Comparison of ENCODE assay signal across 29 cellular contexts in the genomic region with DNA sequence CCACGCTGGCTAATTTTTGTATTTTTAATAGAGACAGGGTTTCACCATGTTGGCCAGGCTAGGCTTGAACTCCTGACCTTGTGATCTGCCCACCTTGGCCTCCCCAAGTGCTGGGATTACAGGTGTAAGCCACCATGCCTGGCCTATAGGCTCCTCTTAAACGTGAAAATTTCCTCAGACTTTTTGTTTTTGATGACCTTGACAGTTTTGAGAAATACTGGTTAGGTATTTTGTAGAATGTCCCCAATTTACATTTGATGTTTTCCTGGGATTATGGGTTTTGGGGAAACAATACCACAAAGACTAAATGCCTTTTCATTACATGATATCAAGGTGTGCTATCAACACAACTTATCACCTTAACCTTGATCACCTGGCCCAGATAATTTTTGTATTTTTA. TPM values are rescaled to one million over a fixed set of nuclear protein-coding genes. Genes with fewer than 3 reads are reported as not detected.
DNase-seq lines count a peak whose midpoint lies in the region; ATAC-seq, FAIRE-seq and TF ChIP-seq lines count a peak whose summit lies in the region.
"Had no signal": no experiment of that assay in that cellular context is flagged by ENCODE, and none has a peak within 500 bp of the region (broad histone marks: within the 10 kb centered on the region; RNA-seq: fewer than 3 reads in every experiment).

No MANE protein-coding gene starts in this region.

- no peaks in the 10 kb centered on the region for H3K36me3 ChIP-seq in HepG2 (replicated peaks in 1 of 2; ENCODE audit: control insufficient read depth in 1 of 2, insufficient read depth in 2 of 2, low read length in 2 of 2)
- no peaks in the 10 kb centered on the region for H3K36me3 ChIP-seq in right lobe of liver
- no peaks in the 10 kb centered on the region for H3K36me3 ChIP-seq in GM23338 (ENCODE audit: insufficient read depth)
- no peaks in the 10 kb centered on the region for H3K36me3 ChIP-seq in K562 (ENCODE audit: control insufficient read depth, insufficient read depth, low read length)
- H3K36me3 ChIP-seq: BE2C, BLaER1 had no signal

- no peaks in the 10 kb centered on the region; the same call in 2 of the 3 replicates for H3K9me3 Mint-ChIP-seq in GM23338
- H3K9me3 Mint-ChIP-seq: CD4-positive, alpha-beta memory T cell; CD4-positive, CD25-positive, alpha-beta regulatory T cell; CD8-positive, alpha-beta memory T cell had no signal

- H2AFZ ChIP-seq in HepG2 (ENCODE audit: low read length) (no peak overlapping the region), GM23338 (0 out of 2 replicates have a peak overlapping the region, but pooled peaks have one; percentile 76), K562 (ENCODE audit: low read depth, low read length) (no peak overlapping the region)

- H3K9me3 ChIP-seq in HepG2 (ENCODE audit: low read length) (no peaks in the 10 kb centered on the region), right lobe of liver (no peaks in the 10 kb centered on the region), K562 (replicated peaks; ENCODE audit: control insufficient read depth, insufficient read depth, low read depth, low read length) (no peaks in the 10 kb centered on the region)
- H3K9me3 ChIP-seq: BE2C, BLaER1 had no signal

- WGBS in HepG2 (ENCODE audit: low lambda C conversion rate), result 63% methylated on average over 2 of the region's 2 CpGs
- WGBS in right lobe of liver (ENCODE audit: insufficient coverage, low coverage, low lambda C conversion rate, missing lambda C conversion rate), result 50% methylated on average over 1 of the region's 2 CpGs
- 38% methylated on average over 2 of the region's 2 CpGs for WGBS in K562 (ENCODE audit: insufficient coverage, low coverage, missing lambda C conversion rate)

- TF ChIP-seq RAD21 in HepG2 (CRISPR knock-in tag; IDR thresholded peaks at IDR 0.05), result no peak
- no peak for TF ChIP-seq RAD21 in K562 (CRISPR knock-in tag; conservative IDR thresholded peaks at IDR 0.05 in 1 of 2, IDR thresholded peaks at IDR 0.05 in 1 of 2)

- in situ Hi-C loops in HepG2 (cut with HindIII; ENCODE audit: extremely low pct_ligation_motif_present, low pct_unique_long_range_greater_than_20kb) (no loop called here), K562 (cut with MboI) (no loop called here)

- no peak overlapping the region for H3K4me2 ChIP-seq in HepG2 (ENCODE audit: low read depth, low read length)
- H3K4me2 ChIP-seq in GM23338, result no peak overlapping the region
- no peak overlapping the region for H3K4me2 ChIP-seq in K562 (ENCODE audit: insufficient read depth, low read length)
- H3K4me2 ChIP-seq: BLaER1 had no signal

- DNase-seq in HepG2 (ENCODE audit: low spot score), result no peak
- no peak for DNase-seq in right lobe of liver
- DNase-seq in GM23338 (ENCODE audit: low spot score), result no peak
- no peak for DNase-seq in K562 (ENCODE audit: extremely low read depth in 1 of 4, low spot score in 3 of 4)
- DNase-seq in cerebellar nuclear complex (lab: John Stamatoyannopoulos, UW), result no peak
- DNase-seq: ACHN; BE2C; C1 segment of cervical spinal cord; CD4-positive, alpha-beta memory T cell; CD4-positive, CD25-positive, alpha-beta regulatory T cell; CD8-positive, alpha-beta memory T cell; COR-L47; DMS 273 treated with DMSO at 0.1 percent for 48 hours; DMS153; DMS53; DMS79; DND-41; EL; GDM1 had no signal

- H3K27ac ChIP-seq in HepG2 (ENCODE audit: extremely low read length, insufficient read depth, low read length), result no peak overlapping the region
- no peak overlapping the region for H3K27ac ChIP-seq in right lobe of liver
- no peak overlapping the region for H3K27ac ChIP-seq in GM23338 (ENCODE audit: low read depth)
- no peak overlapping the region for H3K27ac ChIP-seq in K562 (ENCODE audit: extremely low read depth, low read depth, low read length)
- H3K27ac ChIP-seq: 22Rv1, BLaER1 had no signal

- ATAC-seq in HepG2, result no peak
- ATAC-seq in right lobe of liver, result no peak
- ATAC-seq in GM23338, result no peak
- no peak for ATAC-seq in K562
- no peak for ATAC-seq in HG02970 (IDR thresholded peaks at IDR 0.05; ENCODE audit: low FRiP score, unreplicated experiment)
- ATAC-seq: GM12878 had no signal

- TF ChIP-seq EP300 in HepG2 (IDR thresholded peaks at IDR 0.05; ENCODE audit: low read depth in 2 of 2, low read length in 2 of 2) (no peak), HepG2 (CRISPR knock-in tag; IDR thresholded peaks at IDR 0.05; ENCODE audit: borderline replicate concordance) (no peak), K562 (IDR thresholded peaks at IDR 0.05; ENCODE audit: low read length) (no peak)

- H3K27ac Mint-ChIP-seq in GM23338, result no peak overlapping the region
- H3K27ac Mint-ChIP-seq: CD4-positive, CD25-positive, alpha-beta regulatory T cell; CD8-positive, alpha-beta memory T cell had no signal

- no peaks in the 10 kb centered on the region for H3K9me1 ChIP-seq in K562 (ENCODE audit: control insufficient read depth, insufficient read depth, low read length)

- H3K9ac ChIP-seq in HepG2 (ENCODE audit: insufficient read depth, low read depth, low read length) (no peak overlapping the region), K562 (ENCODE audit: insufficient read depth in 1 of 2, low read depth in 2 of 2, low read length in 2 of 2) (no peak overlapping the region)
- H3K9ac ChIP-seq: BLaER1 had no signal

- no TSS peak for BruUV-seq in HepG2 (replicated peaks; lab: Mats Ljungman, UMichigan)
- BruUV-seq in K562 (replicated peaks; lab: Mats Ljungman, UMichigan), result no TSS peak

- POLR2A ChIA-PET in HepG2 (lab: Yijun Ruan, JAX), result no interaction called here
- POLR2A ChIA-PET in K562 (lab: Yijun Ruan, JAX), result no interaction called here

- peaks cover 5% of the 10 kb centered on the region; the same call in 1 of the 3 replicates for H3K4me1 Mint-ChIP-seq in GM23338

- H3K27me3 Mint-ChIP-seq in GM23338 (ENCODE audit: insufficient read depth, low read depth, poor library complexity), result peaks cover 1% of the 10 kb centered on the region
- H3K27me3 Mint-ChIP-seq: CD4-positive, alpha-beta memory T cell; CD8-positive, alpha-beta memory T cell had no signal

- no peak overlapping the region for H3K4me3 Mint-ChIP-seq in GM23338
- H3K4me3 Mint-ChIP-seq: CD14-positive monocyte; CD4-positive, alpha-beta memory T cell; CD4-positive, CD25-positive, alpha-beta regulatory T cell; CD8-positive, alpha-beta memory T cell had no signal

- TF ChIP-seq POLR2A in HepG2 (IDR thresholded peaks at IDR 0.05; ENCODE audit: insufficient read depth in 1 of 2, low read depth in 2 of 2, low read length in 2 of 2) (no peak), right lobe of liver (IDR thresholded peaks at IDR 0.05) (no peak), K562 (conservative IDR thresholded peaks at IDR 0.05) (no peak)

- TF ChIP-seq CTCF in HepG2 (CRISPR knock-in tag; IDR thresholded peaks at IDR 0.05) (no peak), right lobe of liver (IDR thresholded peaks at IDR 0.05) (no peak), GM23338 (conservative IDR thresholded peaks at IDR 0.05; ENCODE audit: low read depth in 2 of 2) (no peak), K562 (IDR thresholded peaks at IDR 0.05 in 2 of 3, conservative IDR thresholded peaks at IDR 0.05 in 1 of 3; ENCODE audit: insufficient read depth in 2 of 3, low read depth in 1 of 3, low read length in 3 of 3) (no peak)

- H3K27me3 ChIP-seq in HepG2 (ENCODE audit: control insufficient read depth in 1 of 2, insufficient read depth in 2 of 2, low read length in 2 of 2) (no peaks in the 10 kb centered on the region), right lobe of liver (no peaks in the 10 kb centered on the region), GM23338 (ENCODE audit: insufficient read depth) (no peaks in the 10 kb centered on the region), K562 (ENCODE audit: control insufficient read depth in 2 of 2, insufficient read depth in 2 of 2, low read length in 2 of 2) (no peaks in the 10 kb centered on the region)
- H3K27me3 ChIP-seq: BE2C, BLaER1 had no signal

- peaks cover 23% of the 10 kb centered on the region for H3K4me1 ChIP-seq in HepG2 (ENCODE audit: insufficient read depth, low read length)
- no peaks in the 10 kb centered on the region for H3K4me1 ChIP-seq in right lobe of liver
- no peaks in the 10 kb centered on the region for H3K4me1 ChIP-seq in GM23338 (ENCODE audit: insufficient read depth)
- H3K4me1 ChIP-seq in K562 (replicated peaks in 1 of 2; ENCODE audit: control insufficient read depth in 2 of 2, insufficient read depth in 2 of 2, low read length in 2 of 2), result peaks cover 0 to 22% of the 10 kb centered on the region in 2 experiments; a peak in 4 of 5 replicates
- H3K4me1 ChIP-seq: BE2C had no signal

- no peaks in the 10 kb centered on the region for H3K36me3 Mint-ChIP-seq in GM23338 (ENCODE audit: low read depth)
- H3K36me3 Mint-ChIP-seq: CD4-positive, alpha-beta memory T cell; CD4-positive, CD25-positive, alpha-beta regulatory T cell; CD8-positive, alpha-beta memory T cell had no signal

- CTCF ChIA-PET in HepG2 (lab: Yijun Ruan, JAX; ENCODE audit: low intra/inter-chr PET ratio, low total read pairs), result no interaction called here
- CTCF ChIA-PET in K562 (lab: Yijun Ruan, JAX; ENCODE audit: low intra/inter-chr PET ratio), result no interaction called here

- no peaks in the 10 kb centered on the region; the same call in 1 of the 2 replicates for H3K9me2 ChIP-seq in GM23338 (ENCODE audit: insufficient read depth)

- H3K79me2 ChIP-seq in HepG2 (ENCODE audit: insufficient read depth, low read length), result no peaks in the 10 kb centered on the region
- no peaks in the 10 kb centered on the region for H3K79me2 ChIP-seq in GM23338 (replicated peaks; ENCODE audit: insufficient read depth)
- H3K79me2 ChIP-seq in K562 (ENCODE audit: control insufficient read depth, insufficient read depth, low read length), result no peaks in the 10 kb centered on the region

- no peak for FAIRE-seq in HepG2 (lab: Jason Lieb, UNC)
- FAIRE-seq in K562 (lab: Jason Lieb, UNC), result no peak
- FAIRE-seq: GM12878, GM12892, GM18507 had no signal

- intact Hi-C loops in HepG2 (cut with micrococcal nuclease; ENCODE audit: unreplicated experiment) (no loop called here), right lobe of liver (cut with DNase I) (no loop called here), K562 (cut with micrococcal nuclease) (no loop called here)

- H3K4me3 ChIP-seq in HepG2 (replicated peaks in 1 of 3; ENCODE audit: insufficient read depth in 1 of 3, low read depth in 2 of 3, low read length in 3 of 3), result no peak overlapping the region
- H3K4me3 ChIP-seq in right lobe of liver, result no peak overlapping the region
- no peak overlapping the region for H3K4me3 ChIP-seq in GM23338
- no peak overlapping the region for H3K4me3 ChIP-seq in K562
- H3K4me3 ChIP-seq: BLaER1, GM12878 had no signal

- H4K20me1 ChIP-seq in HepG2 (ENCODE audit: insufficient read depth, low read length), result no peaks in the 10 kb centered on the region
- H4K20me1 ChIP-seq in GM23338 (replicated peaks; ENCODE audit: insufficient read depth), result no peaks in the 10 kb centered on the region
- H4K20me1 ChIP-seq in K562 (replicated peaks; ENCODE audit: control insufficient read depth, insufficient read depth, low read length), result no peaks in the 10 kb centered on the region
- H4K20me1 ChIP-seq: BLaER1 had no signal

- H3F3A ChIP-seq in GM23338 (replicated peaks; ENCODE audit: low read depth), result no peaks in the 10 kb centered on the region

RNA-seq across cellular contexts. Expression of gene BCL2A1, which starts 20.7 kb away (rescaled TPM):
- total RNA-seq in HepG2 (2016; rRNA removed; fragmentation: Illumina TruSeq; extraction: Trizol) (0.31 and 0.97 TPM in 2 replicates), right lobe of liver (1 to 10 TPM in 4 of 6 experiments, under 1 TPM in 2; 0.26 to 6.9 (median 1.8) TPM), K562 (2014; rRNA removed) (0.27 TPM in 1 of 2 replicates, not detected in the other), K562 (2014; rRNA removed; fragmentation: Illumina TruSeq; extraction: Trizol) (not detected in 2 replicates), K562 (2015; rRNA removed; fragmentation: Illumina TruSeq; extraction: Trizol) (0.26 and 1.2 TPM in 2 replicates), K562 (2021) (0.54 TPM in 1 of 2 replicates, not detected in the other)
- 0.30 and 0.44 TPM in 2 replicates for total RNA-seq in HepG2 (2016; cell fraction: cytosol; rRNA removed; fragmentation: Illumina TruSeq; extraction: Trizol; ENCODE audit: low read depth)
- 0.24 and 0.89 TPM in 2 replicates for total RNA-seq in HepG2 (2016; cell fraction: insoluble cytoplasmic fraction; rRNA removed; fragmentation: Illumina TruSeq; extraction: Trizol)
- total RNA-seq in HepG2 (2016; cell fraction: membrane; rRNA removed; fragmentation: Illumina TruSeq; extraction: Trizol), result 0.31 TPM in 1 of 2 replicates, not detected in the other
- total RNA-seq in HepG2 (2016; cell fraction: nucleus; rRNA removed; fragmentation: Illumina TruSeq; extraction: Trizol), result 0.53 TPM in 1 of 2 replicates, not detected in the other
- polyA plus RNA-seq in HepG2 (2011; rRNA removed) (0.08 and 0.21 TPM in 2 replicates), GM23338 (2016; fragmentation: Nextera tagmentation; extraction: Ambion mirVana) (0.28 TPM in 1 of 2 replicates, not detected in the other), K562 (2011; rRNA removed) (0.09 TPM in 1 of 2 replicates, not detected in the other), K562 (2014; fragmentation: Illumina TruSeq; extraction: Trizol) (0.26 TPM in 1 of 2 replicates, not detected in the other), K562 (2014; fragmentation: Nextera tagmentation; extraction: Ambion mirVana) (under 1 TPM; 0.15 to 0.25 TPM), K562 (2014; rRNA removed) (0.11 and 0.66 TPM in 2 replicates)
- polyA plus RNA-seq in HepG2 (2011; cell fraction: cytosol; rRNA removed), result 0.25 and 0.49 TPM in 2 replicates
- not detected in 2 replicates for polyA plus RNA-seq in HepG2 (2011; cell fraction: nucleus; rRNA removed)
- not detected in 2 replicates for polyA plus RNA-seq in HepG2 (2012)
- polyA plus RNA-seq in HepG2 (2016; cell fraction: cytosol; fragmentation: Illumina TruSeq; extraction: Trizol; ENCODE audit: low read depth), result 0.27 and 0.36 TPM in 2 replicates
- 0.25 and 0.56 TPM in 2 replicates for polyA plus RNA-seq in HepG2 (2016; cell fraction: insoluble cytoplasmic fraction; fragmentation: Illumina TruSeq; extraction: Trizol; ENCODE audit: low read depth)
- polyA plus RNA-seq in HepG2 (2016; cell fraction: membrane; fragmentation: Illumina TruSeq; extraction: Trizol; ENCODE audit: low read depth), result 0.29 and 0.38 TPM in 2 replicates
- polyA plus RNA-seq in HepG2 (2016; cell fraction: nucleus; fragmentation: Illumina TruSeq; extraction: Trizol; ENCODE audit: insufficient read depth, low read depth), result not detected in 2 replicates
- polyA minus RNA-seq in HepG2 (2011; rRNA and poly(A)+ RNA removed; ENCODE audit: low replicate concordance), result 0.30 TPM in 1 of 2 replicates, not detected in the other
- not detected in 2 replicates for polyA minus RNA-seq in HepG2 (2011; cell fraction: cytosol; rRNA and poly(A)+ RNA removed)
- polyA minus RNA-seq in HepG2 (2011; cell fraction: nucleus; rRNA and poly(A)+ RNA removed), result not detected in 2 replicates
- not detected in 2 replicates for total RNA-seq in GM23338 (2014; rRNA removed; shearing (Covaris generic))
- total RNA-seq in K562 (2011; cell fraction: chromatin; rRNA removed; ENCODE audit: low replicate concordance), result not detected in 2 replicates
- not detected in 2 replicates for total RNA-seq in K562 (2011; cell fraction: nucleolus; rRNA removed)
- total RNA-seq in K562 (2011; cell fraction: nucleoplasm; rRNA removed), result not detected in 2 replicates
- not detected in 2 replicates for polyA plus RNA-seq in K562 (2011; cell fraction: cytosol; rRNA removed)
- polyA plus RNA-seq in K562 (2011; cell fraction: nucleus; rRNA removed), result not detected in 2 replicates
- polyA plus RNA-seq in K562 (2012), result 0.44 and 0.87 TPM in 2 replicates
- not detected in 2 replicates for polyA minus RNA-seq in K562 (2011; rRNA and poly(A)+ RNA removed)
- not detected in 2 replicates for polyA minus RNA-seq in K562 (2011; cell fraction: cytosol; rRNA and poly(A)+ RNA removed)
- polyA minus RNA-seq in K562 (2011; cell fraction: nucleus; rRNA and poly(A)+ RNA removed), result not detected in 2 replicates
- total RNA-seq: A172, A673, G401 had no signal

RNA-seq across cellular contexts. Expression of gene MTHFS, which starts 53.4 kb away (rescaled TPM):
- total RNA-seq in HepG2 (2016; rRNA removed; fragmentation: Illumina TruSeq; extraction: Trizol) (37.0 and 52.4 TPM in 2 replicates), right lobe of liver (100 to 1,000 TPM in 5 of 6 experiments, 10 to 100 TPM in 1; 82.7 to 186 (median 158) TPM), K562 (2014; rRNA removed) (31.2 and 32.9 TPM in 2 replicates), K562 (2014; rRNA removed; fragmentation: Illumina TruSeq; extraction: Trizol) (36.8 and 43.6 TPM in 2 replicates), K562 (2015; rRNA removed; fragmentation: Illumina TruSeq; extraction: Trizol) (42.9 and 44.1 TPM in 2 replicates), K562 (2021) (41.7 and 45.1 TPM in 2 replicates)
- 27.5 and 32.2 TPM in 2 replicates for total RNA-seq in HepG2 (2016; cell fraction: cytosol; rRNA removed; fragmentation: Illumina TruSeq; extraction: Trizol; ENCODE audit: low read depth)
- total RNA-seq in HepG2 (2016; cell fraction: insoluble cytoplasmic fraction; rRNA removed; fragmentation: Illumina TruSeq; extraction: Trizol), result 35.9 and 52.4 TPM in 2 replicates
- 35.1 and 35.8 TPM in 2 replicates for total RNA-seq in HepG2 (2016; cell fraction: membrane; rRNA removed; fragmentation: Illumina TruSeq; extraction: Trizol)
- total RNA-seq in HepG2 (2016; cell fraction: nucleus; rRNA removed; fragmentation: Illumina TruSeq; extraction: Trizol), result 20.8 and 21.2 TPM in 2 replicates
- polyA plus RNA-seq in HepG2 (2011; rRNA removed) (48.7 and 49.7 TPM in 2 replicates), GM23338 (2016; fragmentation: Nextera tagmentation; extraction: Ambion mirVana) (62.0 and 72.4 TPM in 2 replicates), K562 (2011; rRNA removed) (56.7 and 72.8 TPM in 2 replicates), K562 (2014; fragmentation: Illumina TruSeq; extraction: Trizol) (39.6 and 52.6 TPM in 2 replicates), K562 (2014; fragmentation: Nextera tagmentation; extraction: Ambion mirVana) (10 to 100 TPM; 17.8 to 23.6 TPM), K562 (2014; rRNA removed) (79.3 and 86.3 TPM in 2 replicates)
- polyA plus RNA-seq in HepG2 (2011; cell fraction: cytosol; rRNA removed), result 51.7 and 69.8 TPM in 2 replicates
- polyA plus RNA-seq in HepG2 (2011; cell fraction: nucleus; rRNA removed), result 17.3 and 18.6 TPM in 2 replicates
- polyA plus RNA-seq in HepG2 (2012), result 54.3 and 54.5 TPM in 2 replicates
- 37.9 and 57.9 TPM in 2 replicates for polyA plus RNA-seq in HepG2 (2016; cell fraction: cytosol; fragmentation: Illumina TruSeq; extraction: Trizol; ENCODE audit: low read depth)
- 97.4 and 99.9 TPM in 2 replicates for polyA plus RNA-seq in HepG2 (2016; cell fraction: insoluble cytoplasmic fraction; fragmentation: Illumina TruSeq; extraction: Trizol; ENCODE audit: low read depth)
- polyA plus RNA-seq in HepG2 (2016; cell fraction: membrane; fragmentation: Illumina TruSeq; extraction: Trizol; ENCODE audit: low read depth), result 50.6 and 54.6 TPM in 2 replicates
- polyA plus RNA-seq in HepG2 (2016; cell fraction: nucleus; fragmentation: Illumina TruSeq; extraction: Trizol; ENCODE audit: insufficient read depth, low read depth), result 42.9 and 44.8 TPM in 2 replicates
- polyA minus RNA-seq in HepG2 (2011; rRNA and poly(A)+ RNA removed; ENCODE audit: low replicate concordance), result 7.5 and 10.8 TPM in 2 replicates
- polyA minus RNA-seq in HepG2 (2011; cell fraction: cytosol; rRNA and poly(A)+ RNA removed), result 17.3 and 20.8 TPM in 2 replicates
- polyA minus RNA-seq in HepG2 (2011; cell fraction: nucleus; rRNA and poly(A)+ RNA removed), result 30.0 and 33.6 TPM in 2 replicates
- 33.2 and 36.4 TPM in 2 replicates for total RNA-seq in GM23338 (2014; rRNA removed; shearing (Covaris generic))
- 20.4 and 22.1 TPM in 2 replicates for total RNA-seq in K562 (2011; cell fraction: chromatin; rRNA removed; ENCODE audit: low replicate concordance)
- 16.0 and 20.5 TPM in 2 replicates for total RNA-seq in K562 (2011; cell fraction: nucleolus; rRNA removed)
- 15.7 and 21.0 TPM in 2 replicates for total RNA-seq in K562 (2011; cell fraction: nucleoplasm; rRNA removed)
- 40.7 and 46.8 TPM in 2 replicates for polyA plus RNA-seq in K562 (2011; cell fraction: cytosol; rRNA removed)
- 11.4 and 17.9 TPM in 2 replicates for polyA plus RNA-seq in K562 (2011; cell fraction: nucleus; rRNA removed)
- 57.3 and 76.8 TPM in 2 replicates for polyA plus RNA-seq in K562 (2012)
- polyA minus RNA-seq in K562 (2011; rRNA and poly(A)+ RNA removed), result 23.4 and 27.9 TPM in 2 replicates
- 14.5 and 21.0 TPM in 2 replicates for polyA minus RNA-seq in K562 (2011; cell fraction: cytosol; rRNA and poly(A)+ RNA removed)
- 12.8 and 16.1 TPM in 2 replicates for polyA minus RNA-seq in K562 (2011; cell fraction: nucleus; rRNA and poly(A)+ RNA removed)

Comparison
In these comparisons a context has a peak if more than half of its experiments do, and no peak if none do; other contexts are left out.
1. Of the 241 proteins assayed by ChIP-seq in both HepG2 and K562: peak only in HepG2: MAFK; only in K562: MAFG; in both: MAFF; in neither: 238.